22 cellular contexts compared by ENCODE assay signal in the genomic region with DNA sequence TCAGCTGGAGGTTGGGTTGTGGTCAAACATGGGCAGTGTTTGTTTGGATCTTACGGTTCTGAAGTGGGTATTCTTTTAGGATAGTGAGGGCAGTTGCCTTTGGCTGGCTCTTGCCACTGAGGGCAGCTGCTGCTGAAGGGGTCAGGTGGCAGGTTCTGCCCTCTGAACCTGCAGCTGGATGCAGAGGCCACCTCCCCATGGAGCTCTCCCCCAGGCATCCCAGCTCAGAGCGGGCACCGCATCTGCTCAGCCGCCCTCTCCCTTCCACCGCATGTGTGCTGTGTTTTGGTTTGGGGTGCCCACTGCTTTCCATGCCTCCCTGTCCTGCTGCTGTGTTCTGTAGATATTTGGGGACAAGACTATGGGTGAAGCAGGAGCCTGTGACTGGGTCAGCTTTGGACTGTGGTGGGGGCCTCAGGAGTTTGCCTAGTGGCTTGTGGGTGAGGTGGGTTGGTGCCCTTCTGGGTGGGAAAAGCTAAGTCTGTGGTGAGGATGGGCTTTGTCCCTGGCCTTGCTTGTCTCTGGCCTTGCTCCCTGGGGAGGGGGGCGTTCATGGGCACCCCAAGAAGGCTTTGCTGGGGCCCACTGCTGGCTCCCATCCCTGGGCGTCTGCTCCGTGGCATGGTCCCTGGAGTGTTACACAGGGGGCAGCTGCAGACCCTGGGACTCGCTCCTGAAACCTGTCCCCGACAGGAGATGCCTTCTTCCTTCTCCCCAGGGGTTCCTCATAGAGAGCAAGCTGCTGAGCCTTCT. TPM values are rescaled to one million over a fixed set of nuclear protein-coding genes. Genes with fewer than 3 reads are reported as not detected.
DNase-seq lines count a peak whose midpoint lies in the region; ATAC-seq and TF ChIP-seq lines count a peak whose summit lies in the region.
"Had no signal": no experiment of that assay in that cellular context is flagged by ENCODE, and none has a peak within 500 bp of the region (broad histone marks: within the 10 kb centered on the region; RNA-seq: fewer than 3 reads in every experiment).

No MANE protein-coding gene starts in this region.

- DNase-seq in NCI-H2196 (lab: John Stamatoyannopoulos, UW; ENCODE audit: unreplicated experiment) = peak; percentile 42
- DNase-seq in NCI-H2196 treated with DMSO at 0.1 percent for 48 hours (lab: John Stamatoyannopoulos, UW; ENCODE audit: unreplicated experiment) = no peak
- no peak for DNase-seq in natural killer cell treated with Interleukin-12 subunit alpha and Interleukin-12 subunit beta and Interleukin-15 and Interleukin-18, amount 100 ng/mL, for 72 hours (ENCODE audit: low spot score)
- no peak for DNase-seq in natural killer cell
- no peak for DNase-seq in NK-92 treated with Interleukin-12 subunit alpha and Interleukin-12 subunit beta, amount 100 ng/mL, for 24 hours (lab: John Stamatoyannopoulos, UW)
- DNase-seq in effector memory CD4-positive, alpha-beta T cell = no peak
- DNase-seq: Calu3; CD8-positive, alpha-beta T cell; DMS 273 treated with DMSO at 0.1 percent for 48 hours; DMS53; DND-41; EL; H9 had no signal

- no peak overlapping the region for H3K27ac Mint-ChIP-seq in natural killer cell treated with Interleukin-12 subunit alpha and Interleukin-12 subunit beta and Interleukin-15 and Interleukin-18, amount 100 ng/mL, for 72 hours
- H3K27ac Mint-ChIP-seq in natural killer cell = no peak overlapping the region
- H3K27ac Mint-ChIP-seq in stimulated activated memory B cell treated with anti-CD40 and anti-IgM and Interleukin-4, amounts not matched to agents 10 μg/mL and 1 μg/mL and 100 μg/mL, for 72 hours = no peak overlapping the region
- H3K27ac Mint-ChIP-seq: B cell; CD8-positive, alpha-beta T cell had no signal

- H3K9me3 Mint-ChIP-seq in natural killer cell treated with Interleukin-12 subunit alpha and Interleukin-12 subunit beta and Interleukin-15 and Interleukin-18, amount 100 ng/mL, for 72 hours = no peaks in the 10 kb centered on the region
- H3K9me3 Mint-ChIP-seq in natural killer cell = no peaks in the 10 kb centered on the region
- peaks cover 3% of the 10 kb centered on the region for H3K9me3 Mint-ChIP-seq in stimulated activated memory B cell treated with anti-CD40 and anti-IgM and Interleukin-4, amounts not matched to agents 10 μg/mL and 1 μg/mL and 100 μg/mL, for 72 hours
- H3K9me3 Mint-ChIP-seq: CD8-positive, alpha-beta T cell had no signal

- H3K27me3 Mint-ChIP-seq in natural killer cell treated with Interleukin-12 subunit alpha and Interleukin-12 subunit beta and Interleukin-15 and Interleukin-18, amount 100 ng/mL, for 72 hours = peaks cover 7 to 20% of the 10 kb centered on the region in 2 donors
- peaks cover 6 to 12% of the 10 kb centered on the region in 2 donors for H3K27me3 Mint-ChIP-seq in natural killer cell (ENCODE audit: low read depth in 2 of 2)
- H3K27me3 Mint-ChIP-seq in stimulated activated memory B cell treated with anti-CD40 and anti-IgM and Interleukin-4, amounts not matched to agents 10 μg/mL and 1 μg/mL and 100 μg/mL, for 72 hours = peaks cover 40% of the 10 kb centered on the region

- no peak overlapping the region for H3K4me3 ChIP-seq in neutrophil (ENCODE audit: low read depth in 1 of 2, low read length in 1 of 2)
- no peak overlapping the region for H3K4me3 ChIP-seq in effector memory CD4-positive, alpha-beta T cell (ENCODE audit: insufficient read depth, low read depth, low read length, poor library complexity, severe bottlenecking)
- H3K4me3 ChIP-seq: A549; BLaER1 treated with 17β-estradiol and CSF1 and Interleukin-3, amounts not matched to agents 10 nM and 100 nM; GM12878 had no signal

- H3K36me3 ChIP-seq in neutrophil = no peaks in the 10 kb centered on the region
- no peaks in the 10 kb centered on the region for H3K36me3 ChIP-seq in effector memory CD4-positive, alpha-beta T cell (ENCODE audit: control insufficient read depth, insufficient read depth, low read length)
- H3K36me3 ChIP-seq: BLaER1 treated with 17β-estradiol and CSF1 and Interleukin-3, amounts not matched to agents 10 nM and 100 nM had no signal

- H3K36me3 Mint-ChIP-seq in natural killer cell treated with Interleukin-12 subunit alpha and Interleukin-12 subunit beta and Interleukin-15 and Interleukin-18, amount 100 ng/mL, for 72 hours = no peaks in the 10 kb centered on the region
- no peaks in the 10 kb centered on the region for H3K36me3 Mint-ChIP-seq in natural killer cell
- no peaks in the 10 kb centered on the region for H3K36me3 Mint-ChIP-seq in stimulated activated memory B cell treated with anti-CD40 and anti-IgM and Interleukin-4, amounts not matched to agents 10 μg/mL and 1 μg/mL and 100 μg/mL, for 72 hours
- H3K36me3 Mint-ChIP-seq: CD8-positive, alpha-beta T cell had no signal

- no peak overlapping the region for H3K4me3 Mint-ChIP-seq in natural killer cell treated with Interleukin-12 subunit alpha and Interleukin-12 subunit beta and Interleukin-15 and Interleukin-18, amount 100 ng/mL, for 72 hours
- H3K4me3 Mint-ChIP-seq in natural killer cell = no peak overlapping the region
- H3K4me3 Mint-ChIP-seq in stimulated activated memory B cell treated with anti-CD40 and anti-IgM and Interleukin-4, amounts not matched to agents 10 μg/mL and 1 μg/mL and 100 μg/mL, for 72 hours = no peak overlapping the region
- H3K4me3 Mint-ChIP-seq: B cell; CD8-positive, alpha-beta T cell; H9 had no signal

- no peaks in the 10 kb centered on the region for H3K27me3 ChIP-seq in neutrophil
- no peaks in the 10 kb centered on the region for H3K27me3 ChIP-seq in effector memory CD4-positive, alpha-beta T cell (replicated peaks; ENCODE audit: control insufficient read depth, insufficient read depth, low read length, poor library complexity, severe bottlenecking)
- H3K27me3 ChIP-seq: BLaER1 treated with 17β-estradiol and CSF1 and Interleukin-3, amounts not matched to agents 10 nM and 100 nM had no signal

- no peaks in the 10 kb centered on the region for H3K9me3 ChIP-seq in neutrophil
- H3K9me3 ChIP-seq in effector memory CD4-positive, alpha-beta T cell (ENCODE audit: control insufficient read depth, low read length) = no peaks in the 10 kb centered on the region
- H3K9me3 ChIP-seq: A549; BLaER1 treated with 17β-estradiol and CSF1 and Interleukin-3, amounts not matched to agents 10 nM and 100 nM had no signal

- peak overlapping the region; percentile 70 for H3K27ac ChIP-seq in neutrophil
- H3K27ac ChIP-seq in effector memory CD4-positive, alpha-beta T cell (ENCODE audit: insufficient read depth, low read length, poor library complexity, severe bottlenecking) = no peak overlapping the region
- H3K27ac ChIP-seq: 22Rv1; A549; BLaER1 treated with 17β-estradiol and CSF1 and Interleukin-3, amounts not matched to agents 10 nM and 100 nM had no signal

- H3K4me1 Mint-ChIP-seq in natural killer cell treated with Interleukin-12 subunit alpha and Interleukin-12 subunit beta and Interleukin-15 and Interleukin-18, amount 100 ng/mL, for 72 hours (ENCODE audit: low read depth in 2 of 2) = no peaks in the 10 kb centered on the region
- no peaks in the 10 kb centered on the region for H3K4me1 Mint-ChIP-seq in natural killer cell
- no peaks in the 10 kb centered on the region for H3K4me1 Mint-ChIP-seq in stimulated activated memory B cell treated with anti-CD40 and anti-IgM and Interleukin-4, amounts not matched to agents 10 μg/mL and 1 μg/mL and 100 μg/mL, for 72 hours
- H3K4me1 Mint-ChIP-seq: B cell had no signal

- ATAC-seq in natural killer cell treated with Interleukin-12 subunit alpha and Interleukin-12 subunit beta and Interleukin-15 and Interleukin-18, amount 100 ng/mL, for 72 hours = peak; percentile 43 to 56
- no peak for ATAC-seq in natural killer cell
- ATAC-seq in stimulated activated memory B cell treated with anti-CD40 and anti-IgM and Interleukin-4, amounts not matched to agents 10 μg/mL and 1 μg/mL and 100 μg/mL, for 72 hours = peak; percentile 20
- ATAC-seq: CD8-positive, alpha-beta T cell; GM12878 had no signal

- TF ChIP-seq CTCF in natural killer cell (IDR thresholded peaks at IDR 0.05) = no peak
- no peak for TF ChIP-seq CTCF in neutrophil (IDR thresholded peaks at IDR 0.05)

- peaks cover 16 to 29% of the 10 kb centered on the region in 2 experiments for H3K4me1 ChIP-seq in neutrophil (ENCODE audit: control insufficient read depth in 1 of 2, insufficient read depth in 1 of 2, low read depth in 1 of 2, low read length in 1 of 2)
- no peaks in the 10 kb centered on the region for H3K4me1 ChIP-seq in effector memory CD4-positive, alpha-beta T cell (ENCODE audit: control insufficient read depth, insufficient read depth, low read length, poor library complexity, severe bottlenecking)
- H3K4me1 ChIP-seq: A549 had no signal

- intact Hi-C loops in natural killer cell (cut with micrococcal nuclease) = no loop called here

RNA-seq across cellular contexts. Expression of a gene that starts 28.5 kb away (rescaled TPM):
- total RNA-seq in natural killer cell treated with Interleukin-12 subunit alpha and Interleukin-12 subunit beta and Interleukin-15 and Interleukin-18, amount 100 ng/mL, for 72 hours = under 1 TPM; 0.50 to 0.57 TPM
- total RNA-seq in natural killer cell = 1 to 10 TPM in 2 of 3 donors, under 1 TPM in 1; 0.66 to 3.7 (median 1.4) TPM
- total RNA-seq: B cell, Calu3, H1 had no signal

RNA-seq across cellular contexts. Expression of a gene that starts 47.7 kb away (rescaled TPM):
- not detected for total RNA-seq in natural killer cell treated with Interleukin-12 subunit alpha and Interleukin-12 subunit beta and Interleukin-15 and Interleukin-18, amount 100 ng/mL, for 72 hours
- total RNA-seq in natural killer cell = not detected
- total RNA-seq: B cell; Calu3; CD8-positive, alpha-beta T cell; G401; GM12878; H1; H9 had no signal

Comparison
In these comparisons a context has a peak if more than half of its experiments do, and no peak if none do; other contexts are left out.
1. ATAC-seq: peak in natural killer cell treated with Interleukin-12 subunit alpha and Interleukin-12 subunit beta and Interleukin-15 and Interleukin-18, amount 100 ng/mL, for 72 hours (2 of 2) and stimulated activated memory B cell treated with anti-CD40 and anti-IgM and Interleukin-4, amounts not matched to agents 10 μg/mL and 1 μg/mL and 100 μg/mL, for 72 hours (single experiment); none in natural killer cell (0 of 3).